18 cellular contexts compared by ENCODE assay signal in the genomic region with DNA sequence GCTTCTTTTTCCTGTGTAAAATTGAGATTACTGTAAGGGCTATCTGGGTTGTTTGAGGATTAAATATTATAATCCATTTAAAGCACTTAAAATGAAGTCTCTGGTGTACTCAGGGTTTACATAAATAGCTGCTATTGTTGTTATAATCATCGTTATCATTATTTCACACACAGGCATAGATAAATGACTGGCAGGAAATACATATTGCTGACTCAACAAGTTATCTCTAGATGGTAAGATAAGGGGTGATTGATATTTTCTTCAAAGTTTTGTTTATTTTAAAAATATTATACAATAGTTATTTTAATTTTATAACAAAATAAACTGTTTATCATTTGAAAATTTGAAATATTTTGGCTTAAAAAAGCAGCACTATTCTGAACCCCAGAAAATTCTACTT.
DNase-seq lines count a peak whose midpoint lies in the region; ATAC-seq, FAIRE-seq and TF ChIP-seq lines count a peak whose summit lies in the region.
"Had no signal": no experiment of that assay in that cellular context is flagged by ENCODE, and none has a peak within 500 bp of the region (broad histone marks: within the 10 kb centered on the region; RNA-seq: fewer than 3 reads in every experiment).

No MANE protein-coding gene starts in this region.

- no peaks in the 10 kb centered on the region for H3K9me1 ChIP-seq in IMR-90 (ENCODE audit: insufficient read depth, low read length)

- H4K5ac ChIP-seq in IMR-90 (ENCODE audit: low read depth, low read length) (no peak overlapping the region), H1 (ENCODE audit: insufficient read length, low read depth, low read length) (no peak overlapping the region)

- no peak overlapping the region for H3K4ac ChIP-seq in IMR-90 (ENCODE audit: low read depth, low read length)
- H3K4ac ChIP-seq in H1 (replicated peaks; ENCODE audit: insufficient read length, low read depth, low read length), result no peak overlapping the region

- H3K9me3 ChIP-seq in A549 (no peaks in the 10 kb centered on the region), IMR-90 (ENCODE audit: control insufficient read depth, insufficient read depth, low read length) (no peaks in the 10 kb centered on the region; the same call in 1 of the 2 replicates), H1 (ENCODE audit: insufficient read depth in 2 of 2, low read depth in 1 of 2, low read length in 1 of 2) (no peaks in the 10 kb centered on the region)

- no peak overlapping the region for H3K18ac ChIP-seq in IMR-90 (ENCODE audit: low read depth, low read length)
- no peak overlapping the region for H3K18ac ChIP-seq in H1 (ENCODE audit: extremely low read depth, low read length)

- FAIRE-seq in A549 (lab: Jason Lieb, UNC), result no peak
- FAIRE-seq in H1 (lab: Jason Lieb, UNC), result no peak
- FAIRE-seq: G401.6, GM12892 had no signal

- no peak overlapping the region for H3K9ac ChIP-seq in IMR-90 (ENCODE audit: low read depth, low read length)
- H3K9ac ChIP-seq in H1 (replicated peaks in 1 of 4; ENCODE audit: extremely low read depth in 1 of 4, low read depth in 3 of 4, low read length in 3 of 4), result no peak overlapping the region

- H3K4me3 Mint-ChIP-seq in activated naive CD4-positive, alpha-beta T cell treated with anti-CD3 and anti-CD28 coated beads for 36 hours, result no peak overlapping the region
- H3K4me3 Mint-ChIP-seq in activated CD4-positive, alpha-beta memory T cell treated with anti-CD3 and anti-CD28 coated beads, Interleukin-2, amount 10 ng/mL, durations not matched to agents 7 days and 5 days, result no peak overlapping the region
- H3K4me3 Mint-ChIP-seq: CD4-positive, alpha-beta memory T cell had no signal

- no peak for TF ChIP-seq EP300 in A549 (IDR thresholded peaks at IDR 0.05)
- no peak for TF ChIP-seq EP300 in H1 (IDR thresholded peaks at IDR 0.05; ENCODE audit: borderline replicate concordance in 1 of 2, low read depth in 2 of 2, low read length in 2 of 2)

- H3K27me3 Mint-ChIP-seq in activated naive CD4-positive, alpha-beta T cell treated with anti-CD3 and anti-CD28 coated beads for 36 hours (ENCODE audit: low read depth), result no peaks in the 10 kb centered on the region
- H3K27me3 Mint-ChIP-seq in activated CD4-positive, alpha-beta memory T cell treated with anti-CD3 and anti-CD28 coated beads, Interleukin-2, amount 10 ng/mL, durations not matched to agents 7 days and 5 days, result no peaks in the 10 kb centered on the region
- H3K27me3 Mint-ChIP-seq: CD4-positive, alpha-beta memory T cell had no signal

- in situ Hi-C loops in IMR-90 (cut with MboI; ENCODE audit: low sequenced_read_pairs), result no loop called here

- H3K36me3 ChIP-seq in IMR-90 (ENCODE audit: control insufficient read depth, insufficient read depth, low read length) (no peaks in the 10 kb centered on the region), H1 (ENCODE audit: control insufficient read depth in 2 of 4, insufficient read depth in 4 of 4, low read length in 3 of 4) (no peaks in the 10 kb centered on the region)

- H3K23ac ChIP-seq in IMR-90 (ENCODE audit: low read depth, low read length) (no peak overlapping the region), H1 (ENCODE audit: insufficient read length) (no peak overlapping the region)

- no peaks in the 10 kb centered on the region for H4K20me1 ChIP-seq in IMR-90 (ENCODE audit: insufficient read depth, low read length)
- no peaks in the 10 kb centered on the region for H4K20me1 ChIP-seq in H1 (replicated peaks in 1 of 2; ENCODE audit: control insufficient read depth in 1 of 2, insufficient read depth in 2 of 2, low read length in 2 of 2)

- H2BK20ac ChIP-seq in IMR-90 (ENCODE audit: low read depth, low read length), result no peak overlapping the region
- no peak overlapping the region for H2BK20ac ChIP-seq in H1 (ENCODE audit: low read length)

- no peaks in the 10 kb centered on the region for H3K79me1 ChIP-seq in IMR-90 (ENCODE audit: low read depth in 1 of 2, low read length in 2 of 2)
- H3K79me1 ChIP-seq in H1 (ENCODE audit: low read depth, low read length), result no peaks in the 10 kb centered on the region

- H2AFZ ChIP-seq in IMR-90 (replicated peaks; ENCODE audit: low read length, poor library complexity), result no peak overlapping the region
- H2AFZ ChIP-seq in H1 (ENCODE audit: low read length), result no peak overlapping the region

- H3K14ac ChIP-seq in IMR-90 (replicated peaks; ENCODE audit: low read depth, low read length), result no peak overlapping the region
- no peak overlapping the region for H3K14ac ChIP-seq in H1 (ENCODE audit: insufficient read length)

- no peak for ATAC-seq in A549
- no peak for ATAC-seq in IMR-90 (ENCODE audit: low read depth)
- no peak for ATAC-seq in HG02610 (IDR thresholded peaks at IDR 0.05; ENCODE audit: unreplicated experiment)
- ATAC-seq: HCT116 had no signal

- H4K91ac ChIP-seq in IMR-90 (ENCODE audit: insufficient read depth, low read depth, low read length) (no peak overlapping the region), H1 (replicated peaks; ENCODE audit: insufficient read length, low read length) (no peak overlapping the region)

- dilution Hi-C loops in IMR-90 (cut with HindIII; ENCODE audit: low sequenced_read_pairs, unreplicated experiment), result no loop called here

- no TSS peak for BruUV-seq in IMR-90 (replicated peaks; lab: Mats Ljungman, UMichigan)

- H2BK15ac ChIP-seq in IMR-90 (ENCODE audit: low read depth, low read length), result no peak overlapping the region
- no peak overlapping the region for H2BK15ac ChIP-seq in H1 (ENCODE audit: low read length)

- no peak overlapping the region for H2BK5ac ChIP-seq in IMR-90 (ENCODE audit: low read depth, low read length, poor library complexity, severe bottlenecking)
- no peak overlapping the region for H2BK5ac ChIP-seq in H1 (ENCODE audit: low read depth, low read length)

- H2AK5ac ChIP-seq in IMR-90 (ENCODE audit: low read depth, low read length) (no peak overlapping the region), H1 (ENCODE audit: low read depth, low read length) (no peak overlapping the region)

- no peak overlapping the region for H3K4me3 ChIP-seq in A549
- no peak overlapping the region for H3K4me3 ChIP-seq in IMR-90 (ENCODE audit: insufficient read depth, low read depth, low read length)
- no peak overlapping the region for H3K4me3 ChIP-seq in H1 (ENCODE audit: extremely low read depth in 1 of 4, insufficient read depth in 2 of 4, low read depth in 3 of 4, low read length in 4 of 4)

- no peaks in the 10 kb centered on the region for H3K79me2 ChIP-seq in H1 (ENCODE audit: control insufficient read depth in 1 of 2, insufficient read depth in 2 of 2, low read length in 2 of 2)

- H4K8ac ChIP-seq in IMR-90 (ENCODE audit: low read depth in 2 of 2, low read length in 2 of 2), result no peak overlapping the region
- no peak overlapping the region for H4K8ac ChIP-seq in H1 (ENCODE audit: extremely low read depth, insufficient read depth, low read length)

- H3K4me2 ChIP-seq in A549, result no peak overlapping the region
- no peak overlapping the region for H3K4me2 ChIP-seq in IMR-90 (ENCODE audit: low read depth, low read length)
- no peak overlapping the region for H3K4me2 ChIP-seq in H1 (ENCODE audit: insufficient read depth in 1 of 2, low read depth in 2 of 2, low read length in 2 of 2)

- no peaks in the 10 kb centered on the region for H3K4me1 ChIP-seq in A549
- H3K4me1 ChIP-seq in IMR-90 (ENCODE audit: control insufficient read depth, insufficient read depth, low read length), result no peaks in the 10 kb centered on the region
- H3K4me1 ChIP-seq in H1 (replicated peaks in 1 of 4; ENCODE audit: control insufficient read depth in 3 of 4, insufficient read depth in 4 of 4, low read length in 3 of 4), result no peaks in the 10 kb centered on the region

- H3K27ac Mint-ChIP-seq in activated naive CD4-positive, alpha-beta T cell treated with anti-CD3 and anti-CD28 coated beads for 36 hours, result no peak overlapping the region
- H3K27ac Mint-ChIP-seq in activated CD4-positive, alpha-beta memory T cell treated with anti-CD3 and anti-CD28 coated beads, Interleukin-2, amount 10 ng/mL, durations not matched to agents 7 days and 5 days, result no peak overlapping the region
- H3K27ac Mint-ChIP-seq: CD4-positive, alpha-beta memory T cell had no signal

- H2AK9ac ChIP-seq in IMR-90 (replicated peaks; ENCODE audit: low read depth, low read length, poor library complexity), result no peak overlapping the region

- H3K9me3 Mint-ChIP-seq in activated naive CD4-positive, alpha-beta T cell treated with anti-CD3 and anti-CD28 coated beads for 36 hours, result peaks cover 4% of the 10 kb centered on the region
- H3K9me3 Mint-ChIP-seq in activated CD4-positive, alpha-beta memory T cell treated with anti-CD3 and anti-CD28 coated beads, Interleukin-2, amount 10 ng/mL, durations not matched to agents 7 days and 5 days, result no peaks in the 10 kb centered on the region

- H3K27me3 ChIP-seq in IMR-90 (ENCODE audit: control insufficient read depth, insufficient read depth, low read length), result no peaks in the 10 kb centered on the region
- H3K27me3 ChIP-seq in H1 (replicated peaks in 1 of 4; ENCODE audit: control insufficient read depth in 3 of 4, extremely low read depth in 1 of 4, insufficient read depth in 3 of 4, low read length in 3 of 4), result no peaks in the 10 kb centered on the region

- H3K4me1 Mint-ChIP-seq in activated naive CD4-positive, alpha-beta T cell treated with anti-CD3 and anti-CD28 coated beads for 36 hours (ENCODE audit: low read depth), result no peaks in the 10 kb centered on the region
- H3K4me1 Mint-ChIP-seq in activated CD4-positive, alpha-beta memory T cell treated with anti-CD3 and anti-CD28 coated beads, Interleukin-2, amount 10 ng/mL, durations not matched to agents 7 days and 5 days, result no peaks in the 10 kb centered on the region
- H3K4me1 Mint-ChIP-seq: CD4-positive, alpha-beta memory T cell had no signal

- CTCF ChIA-PET in A549 (lab: Yijun Ruan, JAX) (no interaction called here), IMR-90 (lab: Yijun Ruan, JAX) (no interaction called here), H1 (lab: Charles Lee; ENCODE audit: partially characterized antibody) (no interaction called here)
- CTCF ChIA-PET in activated naive CD4-positive, alpha-beta T cell treated with anti-CD3 and anti-CD28 coated beads for 36 hours (lab: Charles Lee), result no interaction called here
- CTCF ChIA-PET in activated CD4-positive, alpha-beta memory T cell treated with anti-CD3 and anti-CD28 coated beads, Interleukin-2, amount 10 ng/mL, durations not matched to agents 7 days and 5 days (lab: Charles Lee), result no interaction called here

- POLR2A ChIA-PET in A549 (lab: Yijun Ruan, JAX) (no interaction called here), IMR-90 (lab: Charles Lee; ENCODE audit: unreplicated experiment) (no interaction called here), H1 (lab: Charles Lee; ENCODE audit: partially characterized antibody) (no interaction called here)
- POLR2A ChIA-PET in activated CD4-positive, alpha-beta memory T cell treated with anti-CD3 and anti-CD28 coated beads, Interleukin-2, amount 10 ng/mL, durations not matched to agents 7 days and 5 days (lab: Charles Lee), result no interaction called here

- no peak for TF ChIP-seq CTCF in A549 (IDR thresholded peaks at IDR 0.05)
- no peak for TF ChIP-seq CTCF in IMR-90 (conservative IDR thresholded peaks at IDR 0.05; ENCODE audit: low read depth, low read length)
- no peak for TF ChIP-seq CTCF in H1 (IDR thresholded peaks at IDR 0.05; ENCODE audit: control extremely low read depth in 1 of 3, insufficient read depth in 1 of 3, low read depth in 1 of 3, low read length in 3 of 3)

- 3% methylated on average over 1 of the region's 1 CpG for WGBS in A549 (ENCODE audit: missing lambda C conversion rate)
- no CpG with 5 or more reads among the region's 1 CpG for WGBS in IMR-90 (ENCODE audit: extremely low coverage in 2 of 2, insufficient read length in 1 of 2), 2 experiments
- 100% methylated on average over 1 of the region's 1 CpG; no CpG with 5 or more reads in 1 of the 2 experiments for WGBS in H1 (ENCODE audit: extremely low coverage in 1 of 2, insufficient coverage in 1 of 2, insufficient read length in 1 of 2, insufficient replicate concordance in 2 of 2, low coverage in 1 of 2, low lambda C conversion rate in 2 of 2, missing lambda C conversion rate in 1 of 2), 2 experiments

- no peak overlapping the region for H2BK12ac ChIP-seq in H1 (ENCODE audit: low read depth, low read length)

- TF ChIP-seq RAD21 in A549 (conservative IDR thresholded peaks at IDR 0.05 in 1 of 2, IDR thresholded peaks at IDR 0.05 in 1 of 2) (no peak), IMR-90 (IDR thresholded peaks at IDR 0.05; ENCODE audit: low read length) (no peak), H1 (IDR thresholded peaks at IDR 0.05 in 1 of 2, conservative IDR thresholded peaks at IDR 0.05 in 1 of 2; ENCODE audit: low read depth in 2 of 2, low read length in 2 of 2) (no peak)

- H3K27ac ChIP-seq in A549, result no peak overlapping the region
- H3K27ac ChIP-seq in IMR-90 (ENCODE audit: insufficient read depth, low read length), result no peak overlapping the region
- no peak overlapping the region for H3K27ac ChIP-seq in H1 (ENCODE audit: low read depth, low read length)

- DNase-seq in A549 (ENCODE audit: low read depth in 1 of 2, low spot score in 1 of 2) (no peak), IMR-90 (no peak), H1 (ENCODE audit: low read depth in 1 of 2, low spot score in 2 of 2) (no peak)
- DNase-seq in activated naive CD4-positive, alpha-beta T cell treated with anti-CD3 and anti-CD28 coated beads for 36 hours, result no peak
- no peak for DNase-seq in activated CD4-positive, alpha-beta memory T cell treated with anti-CD3 and anti-CD28 coated beads, Interleukin-2, amount 10 ng/mL, durations not matched to agents 7 days and 5 days
- DNase-seq: 8988T; C1 segment of cervical spinal cord; Calu3; CD4-positive, alpha-beta memory T cell; COR-L47; DMS153; DND-41; GOT3; H7 had no signal

- TF ChIP-seq POLR2A in A549 (IDR thresholded peaks at IDR 0.05; ENCODE audit: low read length) (no peak), IMR-90 (IDR thresholded peaks at IDR 0.05; ENCODE audit: low read depth, low read length) (no peak), H1 (IDR thresholded peaks at IDR 0.05; ENCODE audit: control extremely low read depth in 1 of 2, low read depth in 2 of 2, low read length in 2 of 2) (no peak)

- H3K56ac ChIP-seq in IMR-90 (ENCODE audit: extremely low read depth, insufficient read depth, low read length) (no peak overlapping the region), H1 (replicated peaks; ENCODE audit: insufficient read length, low read depth, low read length) (no peak overlapping the region)

- intact Hi-C loops in IMR-90 (cut with micrococcal nuclease), result no loop called here
- intact Hi-C loops in activated naive CD4-positive, alpha-beta T cell treated with anti-CD3 and anti-CD28 coated beads for 36 hours (cut with micrococcal nuclease), result no loop called here

- no peaks in the 10 kb centered on the region for H3K36me3 Mint-ChIP-seq in activated naive CD4-positive, alpha-beta T cell treated with anti-CD3 and anti-CD28 coated beads for 36 hours (ENCODE audit: low read depth)
- H3K36me3 Mint-ChIP-seq in activated CD4-positive, alpha-beta memory T cell treated with anti-CD3 and anti-CD28 coated beads, Interleukin-2, amount 10 ng/mL, durations not matched to agents 7 days and 5 days (ENCODE audit: low read depth), result no peaks in the 10 kb centered on the region
- H3K36me3 Mint-ChIP-seq: CD4-positive, alpha-beta memory T cell had no signal

- H2BK120ac ChIP-seq in IMR-90 (ENCODE audit: low read depth, low read length), result no peak overlapping the region
- no peak overlapping the region for H2BK120ac ChIP-seq in H1 (replicated peaks; ENCODE audit: low read depth, low read length)

- H3K23me2 ChIP-seq in H1 (ENCODE audit: low read depth, low read length), result no peaks in the 10 kb centered on the region
